In the genomic region with DNA sequence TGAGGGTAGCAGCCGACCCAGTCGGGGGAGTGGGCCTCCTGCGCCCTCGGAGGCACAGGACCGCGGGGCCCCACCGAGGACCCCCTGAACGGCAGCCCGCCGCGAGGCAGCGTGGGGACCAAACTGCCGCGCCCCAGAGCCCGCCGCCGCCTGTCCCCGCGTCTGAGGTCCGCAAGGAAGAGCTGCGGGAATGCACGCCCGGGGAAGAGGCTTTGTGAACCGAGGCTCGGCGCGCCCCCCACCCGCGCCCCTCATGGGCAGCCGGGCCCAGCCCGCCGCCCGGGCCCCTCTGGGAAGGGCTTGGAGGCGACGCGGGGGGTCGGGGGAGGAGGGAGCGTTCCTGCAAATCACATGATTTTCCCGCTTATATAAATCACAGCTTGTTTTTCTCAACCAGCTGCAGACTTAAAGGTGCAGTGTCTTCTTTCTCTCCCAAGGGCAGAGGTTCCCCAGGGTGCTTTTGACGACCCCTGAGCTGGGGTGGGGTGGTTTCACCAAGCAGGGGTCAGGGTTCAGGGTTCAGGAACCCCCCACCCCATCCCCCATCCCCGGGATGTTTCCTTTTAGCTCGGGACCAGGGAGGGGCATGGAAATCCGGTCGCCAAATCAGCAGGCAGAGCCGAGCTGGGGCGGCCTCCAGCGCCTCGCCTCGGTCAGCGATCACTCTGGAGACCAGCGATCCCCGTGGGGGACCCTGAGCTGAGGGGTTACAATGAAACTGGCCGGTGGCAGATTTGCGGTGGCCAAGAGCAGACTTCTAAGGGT, we compare ENCODE assay signal across 8 cellular contexts. TPM values are rescaled to one million over a fixed set of nuclear protein-coding genes. Genes with fewer than 3 reads are reported as not detected.
A peak's percentile ranks its signal among the peaks of the same experiment; 100 is the strongest.
DNase-seq lines count a peak whose midpoint lies in the region; ATAC-seq, FAIRE-seq and TF ChIP-seq lines count a peak whose summit lies in the region.

No MANE protein-coding gene starts in this region.

- H3K4me1 ChIP-seq in A549 (peaks cover 57% of the 10 kb centered on the region), Peyer's patch (peaks cover 10 to 75% (median 26%) of the 10 kb centered on the region in 4 donors), keratinocyte (ENCODE audit: control insufficient read depth, extremely low read depth, insufficient read depth, low read length) (peaks cover 34% of the 10 kb centered on the region)

- peak; percentile 45 for TF ChIP-seq CTCF in A549 (IDR thresholded peaks at IDR 0.05)
- peak in 3 of 6 experiments; percentile 10 to 61 (median 41) for TF ChIP-seq CTCF in Peyer's patch (IDR thresholded peaks at IDR 0.05)
- TF ChIP-seq CTCF in keratinocyte (optimal IDR thresholded peaks at IDR 0.05 in 1 of 3, IDR thresholded peaks at IDR 0.05 in 1 of 3, conservative IDR thresholded peaks at IDR 0.05 in 1 of 3; ENCODE audit: extremely low read depth in 1 of 3, insufficient read depth in 2 of 3, low read length in 3 of 3): peak; percentile 21 to 65 (median 25)

- CTCF ChIA-PET in A549 (lab: Yijun Ruan, JAX): interaction anchor here (0.7 to 8.3 kb wide), 34 partner anchors 7 to 171 kb away, joined by 3 to 87 read pairs (median 4); partner anchors contain the start of genes AVIL, CTDSP2 and TSFM

- POLR2A ChIA-PET in A549 (lab: Yijun Ruan, JAX): interaction anchor here (0.8 to 4.4 kb wide), 5 partner anchors 31 to 114 kb away, joined by 3 to 77 read pairs (median 5); partner anchors contain the start of genes CTDSP2 and TSFM

- no peaks in the 10 kb centered on the region for H3K9me3 ChIP-seq in A549
- H3K9me3 ChIP-seq in Peyer's patch: no peaks in the 10 kb centered on the region
- no peaks in the 10 kb centered on the region for H3K9me3 ChIP-seq in keratinocyte (ENCODE audit: control insufficient read depth, low read depth, low read length)

- H3K9ac ChIP-seq in keratinocyte (ENCODE audit: control insufficient read depth, extremely low read depth, insufficient read depth, low read length): peak overlapping the region; percentile 67

- H3K4me3 ChIP-seq in A549 (peak overlapping the region; percentile 58), Peyer's patch (peak overlapping the region; percentile 53 to 75 (median 60)), keratinocyte (ENCODE audit: control insufficient read depth in 2 of 3, extremely low read depth in 1 of 3, insufficient read depth in 2 of 3, low read depth in 1 of 3, low read length in 3 of 3) (peak overlapping the region; percentile 38 to 64 (median 62)), skeletal muscle cell (ENCODE audit: low read depth, low read length) (peak overlapping the region; percentile 43)

- H4K20me1 ChIP-seq in keratinocyte (ENCODE audit: control insufficient read depth, extremely low read depth, insufficient read depth, low read length): no peaks in the 10 kb centered on the region

- peak; percentile 75 to 88 for ATAC-seq in A549
- ATAC-seq in HG03442 (IDR thresholded peaks at IDR 0.05; ENCODE audit: unreplicated experiment): no peak

- H3K4me2 ChIP-seq in A549 (peak overlapping the region; percentile 90), keratinocyte (ENCODE audit: control insufficient read depth, extremely low read depth, insufficient read depth, low read depth, low read length) (peak overlapping the region; percentile 76)

- TF ChIP-seq POLR2A in A549 (IDR thresholded peaks at IDR 0.05; ENCODE audit: low read length): no peak
- TF ChIP-seq POLR2A in GM12892 (IDR thresholded peaks at IDR 0.05; ENCODE audit: low read depth, low read length): no peak
- peak in 1 of 2 donors; percentile 41 for TF ChIP-seq POLR2A in Peyer's patch (IDR thresholded peaks at IDR 0.05)

- H3K27me3 ChIP-seq in Peyer's patch: no peaks in the 10 kb centered on the region
- no peaks in the 10 kb centered on the region for H3K27me3 ChIP-seq in keratinocyte (ENCODE audit: control insufficient read depth, extremely low read depth, insufficient read depth, low read length)

- H3K36me3 ChIP-seq in Peyer's patch: no peaks in the 10 kb centered on the region
- H3K36me3 ChIP-seq in keratinocyte (ENCODE audit: control insufficient read depth in 2 of 2, extremely low read depth in 1 of 2, insufficient read depth in 2 of 2, low read length in 2 of 2): no peaks in the 10 kb centered on the region

- DNase-seq in A549 (ENCODE audit: low read depth in 1 of 2, low spot score in 1 of 2): peak; percentile 51 to 62
- DNase-seq in GM12892 (ENCODE audit: insufficient read length): no peak
- DNase-seq in Peyer's patch: peak; percentile 39 to 83 (median 82)
- peak; percentile 81 for DNase-seq in cerebellum (ENCODE audit: low spot score)
- no peak for DNase-seq in keratinocyte (ENCODE audit: low read depth, low spot score)
- DNase-seq in skeletal muscle cell (ENCODE audit: low read depth): no peak
- DNase-seq in Kasumi-1 (lab: John Stamatoyannopoulos, UW): no peak

- TF ChIP-seq EP300 in A549 (IDR thresholded peaks at IDR 0.05): no peak

- 4% methylated on average over 47 of the region's 54 CpGs for whole genome bisulfite sequencing in A549 (ENCODE audit: missing lambda C conversion rate)

- FAIRE-seq in A549 (lab: Jason Lieb, UNC): no peak
- FAIRE-seq in GM12892 (lab: Jason Lieb, UNC): peak; percentile 9
- FAIRE-seq in keratinocyte (lab: Jason Lieb, UNC): no peak

- H3K9me1 ChIP-seq in keratinocyte (ENCODE audit: control insufficient read depth, extremely low read depth, insufficient read depth, low read length): no peaks in the 10 kb centered on the region

- dilution Hi-C loops in keratinocyte (cut with MboI; ENCODE audit: extremely low pct_ligation_motif_present, low sequenced_read_pairs): no loop called here

- H2AFZ ChIP-seq in keratinocyte (ENCODE audit: control insufficient read depth, low read length): peak overlapping the region; percentile 54

- TF ChIP-seq RAD21 in A549 (conservative IDR thresholded peaks at IDR 0.05 in 1 of 2, IDR thresholded peaks at IDR 0.05 in 1 of 2): peak; percentile 56 to 65

- H3K79me2 ChIP-seq in keratinocyte (ENCODE audit: control insufficient read depth, insufficient read depth, low read length): no peaks in the 10 kb centered on the region

- peak overlapping the region; percentile 85 to 95 for H3K27ac ChIP-seq in A549
- H3K27ac ChIP-seq in Peyer's patch: peak overlapping the region; percentile 77 to 94 (median 88)
- peak overlapping the region; percentile 23 for H3K27ac ChIP-seq in keratinocyte (ENCODE audit: control insufficient read depth, insufficient read depth, low read length)

RNA-seq across cellular contexts. Expression of gene ATP23, which starts 44.7 kb away (rescaled TPM):
- polyA plus RNA-seq in A549 (2011; rRNA removed): 13.4 and 14.7 TPM in 2 replicates
- 9.7 and 11.0 TPM in 2 replicates for polyA plus RNA-seq in A549 (2012; cell fraction: cytosol; rRNA removed)
- 3.5 and 5.5 TPM in 2 replicates for polyA plus RNA-seq in A549 (2012; cell fraction: nucleus; rRNA removed)
- polyA plus RNA-seq in A549 (2017; fragmentation: RNase III; extraction: RNeasy Plus Mini Kit Qiagen cat#74134 plus additional on column Dnase treatment): 6.3 to 7.5 TPM (median 7.0 TPM) in 3 replicates
- polyA minus RNA-seq in A549 (2011; rRNA and poly(A)+ RNA removed): 8.9 and 9.3 TPM in 2 replicates
- polyA plus RNA-seq in GM12892 (2012; ENCODE audit: missing spikeins): 9.5 TPM
- total RNA-seq in Peyer's patch: 10 to 100 TPM in 2 of 4 donors, 1 to 10 TPM in 1, not detected in 1; 5.9 to 29.2 (median 12.5) TPM
- 6.0 TPM for total RNA-seq in cerebellum
- polyA plus RNA-seq in keratinocyte: 8.3 to 12.2 TPM (median 8.7 TPM) in 3 replicates
- polyA plus RNA-seq in keratinocyte (2011; ENCODE audit: low read depth): 1.5 TPM
- polyA plus RNA-seq in keratinocyte (2011; cell fraction: cytosol; rRNA removed): 6.4 and 8.1 TPM in 2 replicates
- polyA plus RNA-seq in keratinocyte (2011; cell fraction: nucleus; rRNA removed): 2.3 and 2.8 TPM in 2 replicates
- 2.8 and 5.7 TPM in 2 replicates for polyA plus RNA-seq in keratinocyte (2012; ENCODE audit: low replicate concordance)
- polyA minus RNA-seq in keratinocyte: 0.69 to 2.1 TPM (median 2.1 TPM) in 3 replicates
- 3.3 TPM for polyA minus RNA-seq in keratinocyte (2011; cell fraction: cytosol; rRNA and poly(A)+ RNA removed)
- polyA minus RNA-seq in keratinocyte (2011; cell fraction: nucleus; rRNA and poly(A)+ RNA removed): 0.47 and 0.53 TPM in 2 replicates

RNA-seq across cellular contexts. Expression of gene CTDSP2, which starts 50.1 kb away (rescaled TPM):
- polyA plus RNA-seq in A549 (2011; rRNA removed): 87.7 and 114 TPM in 2 replicates
- polyA plus RNA-seq in A549 (2012; cell fraction: cytosol; rRNA removed): 61.9 and 67.6 TPM in 2 replicates
- 45.2 and 53.4 TPM in 2 replicates for polyA plus RNA-seq in A549 (2012; cell fraction: nucleus; rRNA removed)
- polyA plus RNA-seq in A549 (2017; fragmentation: RNase III; extraction: RNeasy Plus Mini Kit Qiagen cat#74134 plus additional on column Dnase treatment): 26.1 to 34.5 TPM (median 31.3 TPM) in 3 replicates
- 127 and 135 TPM in 2 replicates for polyA minus RNA-seq in A549 (2011; rRNA and poly(A)+ RNA removed)
- 44.9 TPM for polyA plus RNA-seq in GM12892 (2012; ENCODE audit: missing spikeins)
- 100 to 1,000 TPM in 3 of 4 donors, 10 to 100 TPM in 1; 87.5 to 196 (median 128) TPM for total RNA-seq in Peyer's patch
- total RNA-seq in cerebellum: 38.6 TPM
- 39.0 to 75.0 TPM (median 54.6 TPM) in 3 replicates for polyA plus RNA-seq in keratinocyte
- 38.5 TPM for polyA plus RNA-seq in keratinocyte (2011; ENCODE audit: low read depth)
- polyA plus RNA-seq in keratinocyte (2011; cell fraction: cytosol; rRNA removed): 61.4 and 68.1 TPM in 2 replicates
- polyA plus RNA-seq in keratinocyte (2011; cell fraction: nucleus; rRNA removed): 62.6 and 66.0 TPM in 2 replicates
- 35.0 and 54.1 TPM in 2 replicates for polyA plus RNA-seq in keratinocyte (2012; ENCODE audit: low replicate concordance)
- polyA minus RNA-seq in keratinocyte: 72.9 to 174 TPM (median 107 TPM) in 3 replicates
- polyA minus RNA-seq in keratinocyte (2011; cell fraction: cytosol; rRNA and poly(A)+ RNA removed): 36.8 TPM
- polyA minus RNA-seq in keratinocyte (2011; cell fraction: nucleus; rRNA and poly(A)+ RNA removed): 28.5 and 40.3 TPM in 2 replicates

Comparison
In these comparisons a context has a peak if more than half of its experiments do, and no peak if none do; other contexts are left out.
1. DNase-seq: peak in A549 (2 of 2), Peyer's patch (3 of 3) and cerebellum (single experiment); none in GM12892 (single experiment), keratinocyte (single experiment), skeletal muscle cell (single experiment) and Kasumi-1 (0 of 2).
2. H3K27ac ChIP-seq: peak in every context shown above with its lines; median percentile 90 in A549; 88 in Peyer's patch; 23 in keratinocyte.
3. Peak in every context shown above with its lines, with median percentiles within 50 percentile points of each other: H3K4me3 ChIP-seq.